ENCODE assay signal across 17 cellular contexts in genomic region chr16:55053071-55053415, GRCh38.
DNase-seq lines count a peak whose midpoint lies in the region; ATAC-seq and TF ChIP-seq lines count a peak whose summit lies in the region.
"Had no signal": no experiment of that assay in that cellular context is flagged by ENCODE, and none has a peak within 500 bp of the region (broad histone marks: within the 10 kb centered on the region; RNA-seq: fewer than 3 reads in every experiment).

No MANE protein-coding gene starts in this region.

- no peak overlapping the region for H3K27ac Mint-ChIP-seq in progenitor cell of endocrine pancreas
- H3K27ac Mint-ChIP-seq: CD4-positive, alpha-beta memory T cell; HFFc6 had no signal

- H3K9me3 Mint-ChIP-seq in progenitor cell of endocrine pancreas (ENCODE audit: low read depth) = peaks cover 3% of the 10 kb centered on the region

- H3K9me3 ChIP-seq in spleen = peaks cover 0 to 14% (median 0%) of the 10 kb centered on the region in 8 donors
- H3K9me3 ChIP-seq: HAP-1 had no signal

- H3K4me1 Mint-ChIP-seq in progenitor cell of endocrine pancreas (ENCODE audit: low read depth) = peaks cover 8% of the 10 kb centered on the region

- WGBS in spleen, 5 donors = 72 to 90% (median 85%) methylated on average over 5 of the region's 5 CpGs

- intact Hi-C loops in sciatic nerve (cut with DNase I) = no loop called here
- intact Hi-C loops in spleen (cut with DNase I; ENCODE audit: low total_unique reads) = no loop called here

- H3K36me3 ChIP-seq in spleen = no peaks in the 10 kb centered on the region
- H3K36me3 ChIP-seq: HAP-1 had no signal

- H3K36me3 Mint-ChIP-seq in progenitor cell of endocrine pancreas (ENCODE audit: insufficient read depth) = no peaks in the 10 kb centered on the region
- H3K36me3 Mint-ChIP-seq: CD4-positive, alpha-beta memory T cell had no signal

- no peak for TF ChIP-seq POLR2A in spleen (IDR thresholded peaks at IDR 0.05)

- ATAC-seq in sciatic nerve (no peak), HG03108 (IDR thresholded peaks at IDR 0.05; ENCODE audit: unreplicated experiment) (no peak)

- peaks cover 0 to 8% (median 0%) of the 10 kb centered on the region in 6 donors for H3K4me1 ChIP-seq in spleen
- H3K4me1 ChIP-seq: HAP-1 had no signal

- TF ChIP-seq CTCF in spleen (IDR thresholded peaks at IDR 0.05 in 8 of 11, conservative IDR thresholded peaks at IDR 0.05 in 3 of 11) (no peak), progenitor cell of endocrine pancreas (IDR thresholded peaks at IDR 0.05; ENCODE audit: unreplicated experiment) (no peak)

- H3K27me3 Mint-ChIP-seq in progenitor cell of endocrine pancreas = peaks cover 38% of the 10 kb centered on the region

- H3K4me3 Mint-ChIP-seq in progenitor cell of endocrine pancreas (ENCODE audit: low read depth) = no peak overlapping the region
- H3K4me3 Mint-ChIP-seq: CD4-positive, alpha-beta memory T cell; HFFc6 had no signal

- H3K27ac ChIP-seq in spleen = no peak overlapping the region

- DNase-seq in islet precursor cell = peak; percentile 43
- DNase-seq in sciatic nerve (ENCODE audit: low spot score) = peak; percentile 7
- peak; percentile 57 for DNase-seq in spleen
- DNase-seq in NCI-H526 (lab: John Stamatoyannopoulos, UW) = no peak
- no peak for DNase-seq in progenitor cell of endocrine pancreas (ENCODE audit: low spot score, unreplicated experiment)
- DNase-seq in activated T-cell treated with anti-CD3 and anti-CD28 coated beads, Interleukin-2, amount 50 U/mL, for 1 hour = no peak
- DNase-seq: C1 segment of cervical spinal cord; Calu3; CD4-positive, alpha-beta memory T cell; COR-L47; DMS53; DMS79 treated with DMSO at 0.1 percent for 48 hours; GF-D8; GOT3; HFFc6 had no signal

- H3K4me3 ChIP-seq in spleen = no peak overlapping the region
- H3K4me3 ChIP-seq: HAP-1 had no signal

- H3K27me3 ChIP-seq in spleen (replicated peaks in 1 of 7) = peaks cover 5 to 45% (median 17%) of the 10 kb centered on the region in 7 donors

Comparison
In these comparisons a context has a peak if more than half of its experiments do, and no peak if none do; other contexts are left out.
1. DNase-seq: peak in islet precursor cell (single experiment), sciatic nerve (single experiment) and spleen (single experiment); none in NCI-H526 (0 of 2), progenitor cell of endocrine pancreas (single experiment) and activated T-cell treated with anti-CD3 and anti-CD28 coated beads, Interleukin-2, amount 50 U/mL, for 1 hour (single experiment).